In genomic region chr16:15434079-15434424, GRCh38 we compare ENCODE assay signal across 8 cellular contexts. TPM values are rescaled to one million over a fixed set of nuclear protein-coding genes. Genes with fewer than 3 reads are reported as not detected.
DNase-seq lines count a peak whose midpoint lies in the region; ATAC-seq and TF ChIP-seq lines count a peak whose summit lies in the region.

No MANE protein-coding gene starts in this region.

- ATAC-seq in RWPE2 (ENCODE audit: low read depth) = no peak
- ATAC-seq in omental fat pad (ENCODE audit: low FRiP score) = peak; percentile 13
- no peak for ATAC-seq in GM19035 (IDR thresholded peaks at IDR 0.05; ENCODE audit: unreplicated experiment)

- no peaks in the 10 kb centered on the region for H3K36me3 ChIP-seq in BLaER1
- H3K36me3 ChIP-seq in RWPE2 (ENCODE audit: low read depth) = no peaks in the 10 kb centered on the region

- H3K27ac ChIP-seq in BLaER1 (no peak overlapping the region), RWPE2 (ENCODE audit: poor library complexity, severe bottlenecking) (no peak overlapping the region), RWPE1 (no peak overlapping the region; the same call in 1 of the 2 replicates)

- POLR2A ChIA-PET in RWPE1 (lab: Yijun Ruan, JAX; ENCODE audit: low non-redundant PET) = interaction anchor here (0.6 kb wide), 1 partner anchor 259 kb away, joined by 3 read pairs; no protein-coding TSS in a partner anchor

- CTCF ChIA-PET in RWPE1 (lab: Yijun Ruan, JAX) = no interaction called here

- peak overlapping the region; percentile 65 for H3K4me3 ChIP-seq in BLaER1
- H3K4me3 ChIP-seq in RWPE2 (ENCODE audit: severe bottlenecking) = peak overlapping the region; percentile 49
- peak overlapping the region; percentile 64 for H3K4me3 ChIP-seq in epithelial cell of proximal tubule (ENCODE audit: low read depth, low read length)

- H3K9me3 ChIP-seq in BLaER1 (no peaks in the 10 kb centered on the region), RWPE2 (ENCODE audit: severe bottlenecking) (no peaks in the 10 kb centered on the region)

- no peak for TF ChIP-seq CTCF in RWPE2 (IDR thresholded peaks at IDR 0.05; ENCODE audit: poor library complexity, severe bottlenecking)
- no peak for TF ChIP-seq CTCF in epithelial cell of proximal tubule (conservative IDR thresholded peaks at IDR 0.05; ENCODE audit: low read depth, low read length)
- TF ChIP-seq CTCF in omental fat pad (IDR thresholded peaks at IDR 0.05) = no peak
- no peak for TF ChIP-seq CTCF in RWPE1 (conservative IDR thresholded peaks at IDR 0.05; ENCODE audit: low read depth)

- peaks cover 12% of the 10 kb centered on the region for H4K20me1 ChIP-seq in BLaER1

- no peak for DNase-seq in RWPE2 (ENCODE audit: low spot score)
- no peak for DNase-seq in epithelial cell of proximal tubule (ENCODE audit: low read depth)
- DNase-seq in omental fat pad (ENCODE audit: low spot score) = no peak
- DNase-seq in OCI-M2 (lab: John Stamatoyannopoulos, UW; ENCODE audit: unreplicated experiment) = no peak
- no peak for DNase-seq in RWPE1 (ENCODE audit: low spot score)
- no peak for DNase-seq in NCI-H2029 (lab: John Stamatoyannopoulos, UW)

- peaks cover 4% of the 10 kb centered on the region; the same call in 1 of the 2 replicates for H3K4me1 ChIP-seq in BLaER1
- no peaks in the 10 kb centered on the region for H3K4me1 ChIP-seq in RWPE2 (ENCODE audit: insufficient read depth, poor library complexity, severe bottlenecking)

- H3K4me2 ChIP-seq in BLaER1 = peak overlapping the region; percentile 76

- no peak overlapping the region for H3K9ac ChIP-seq in BLaER1

- H3K27me3 ChIP-seq in BLaER1 (peaks cover 46% of the 10 kb centered on the region), RWPE2 (ENCODE audit: insufficient read depth, poor library complexity, severe bottlenecking) (no peaks in the 10 kb centered on the region)

RNA-seq across cellular contexts. Expression of gene BMERB1, which starts 0.3 kb away (rescaled TPM):
- 9.7 and 15.8 TPM in 2 replicates for total RNA-seq in epithelial cell of proximal tubule
- total RNA-seq in omental fat pad = 10 to 100 TPM; 28.7 to 47.0 (median 41.8) TPM

RNA-seq across cellular contexts. Expression of gene MPV17L, which starts 38.5 kb away (rescaled TPM):
- total RNA-seq in epithelial cell of proximal tubule (2.2 and 5.9 TPM in 2 replicates), omental fat pad (10 to 100 TPM in 1 of 4 donors, 1 to 10 TPM in 3; 5.8 to 10.7 (median 7.7) TPM)

RNA-seq across cellular contexts. Expression of gene NPIPA5, which starts 56.0 kb away (rescaled TPM):
- total RNA-seq in epithelial cell of proximal tubule (1.1 and 2.1 TPM in 2 replicates), omental fat pad (10 to 100 TPM in 2 of 4 donors, 1 to 10 TPM in 2; 1.2 to 22.5 (median 9.4) TPM)
